ENCODE assay signal across 33 cellular contexts in genomic region chr7:151621961-151622360, GRCh38.
"Had no signal": no experiment of that assay in that cellular context is flagged by ENCODE, and none has a peak within 500 bp of the region (broad histone marks: within the 10 kb centered on the region; RNA-seq: fewer than 3 reads in every experiment).

No MANE protein-coding gene starts in this region.

- FAIRE-seq: K562 had no signal

- H3K27me3 ChIP-seq: MG63, Peyer's patch, SJSA1 had no signal

- ATAC-seq: activated CD8-positive, alpha-beta T cell treated with anti-CD3 and anti-CD28 coated beads for 36 hours; activated T-cell treated with anti-CD3 and anti-CD28 coated beads, Interleukin-2, amount 50 U/mL, for 72 hours; activated T-helper 17 cell treated with anti-CD3 and anti-CD28 coated beads, Interleukin-2, amount 50 U/mL, for 72 hours; K562 had no signal

- H3K9me3 ChIP-seq: MG63, Peyer's patch, SJSA1 had no signal

- DNase-seq: activated CD4-positive, alpha-beta T cell treated with anti-CD3 and anti-CD28 coated beads, Interleukin-2, amount 10 ng/mL, durations not matched to agents 24 days and 14 days; activated CD4-positive, alpha-beta T cell treated with anti-CD3 and anti-CD28 coated beads, Interleukin-2, amount 50 U/mL, for 4 hours; activated CD8-positive, alpha-beta T cell treated with anti-CD3 and anti-CD28 coated beads for 36 hours; activated effector memory CD4-positive, alpha-beta T cell treated with anti-CD3 and anti-CD28 coated beads, Interleukin-2, amount 50 U/mL, for 16 hours; activated naive CD4-positive, alpha-beta T cell; activated naive CD4-positive, alpha-beta T cell treated with anti-CD3 and anti-CD28 coated beads, Interleukin-2, amount 50 U/mL, for 16 hours; activated naive CD8-positive, alpha-beta T cell treated with anti-CD3 and anti-CD28 coated beads for 36 hours; activated T-cell treated with anti-CD3 and anti-CD28 coated beads, Interleukin-2, amount 50 U/mL, for 1 hour; activated T-cell treated with anti-CD3 and anti-CD28 coated beads, Interleukin-2, amount 50 U/mL, for 72 hours; amniotic stem cell; aorta; Karpas-422; MG63; NCI-H1048; NCI-H1105 treated with DMSO at 0.1 percent for 48 hours; NCI-H1436; NCI-H1694; NCI-H1930; NCI-H2081 treated with DMSO at 0.1 percent for 48 hours; NCI-H226; NCI-H446 treated with DMSO at 0.1 percent for 48 hours; NCI-H524 treated with DMSO at 0.1 percent for 48 hours; Peyer's patch; RPMI8226; SHP77 treated with DMSO at 0.1 percent for 48 hours; SW 1271; T-helper 1 cell; T-helper 2 cell; T-helper 9 cell; WERI-Rb-1 had no signal

- H3K36me3 ChIP-seq: MG63, WERI-Rb-1 had no signal

- H3K27ac ChIP-seq: Peyer's patch, SJSA1, WERI-Rb-1 had no signal

- H3K4me3 ChIP-seq: K562, MG63, Peyer's patch, SJSA1 had no signal
